8 cellular contexts compared by ENCODE assay signal in the genomic region with DNA sequence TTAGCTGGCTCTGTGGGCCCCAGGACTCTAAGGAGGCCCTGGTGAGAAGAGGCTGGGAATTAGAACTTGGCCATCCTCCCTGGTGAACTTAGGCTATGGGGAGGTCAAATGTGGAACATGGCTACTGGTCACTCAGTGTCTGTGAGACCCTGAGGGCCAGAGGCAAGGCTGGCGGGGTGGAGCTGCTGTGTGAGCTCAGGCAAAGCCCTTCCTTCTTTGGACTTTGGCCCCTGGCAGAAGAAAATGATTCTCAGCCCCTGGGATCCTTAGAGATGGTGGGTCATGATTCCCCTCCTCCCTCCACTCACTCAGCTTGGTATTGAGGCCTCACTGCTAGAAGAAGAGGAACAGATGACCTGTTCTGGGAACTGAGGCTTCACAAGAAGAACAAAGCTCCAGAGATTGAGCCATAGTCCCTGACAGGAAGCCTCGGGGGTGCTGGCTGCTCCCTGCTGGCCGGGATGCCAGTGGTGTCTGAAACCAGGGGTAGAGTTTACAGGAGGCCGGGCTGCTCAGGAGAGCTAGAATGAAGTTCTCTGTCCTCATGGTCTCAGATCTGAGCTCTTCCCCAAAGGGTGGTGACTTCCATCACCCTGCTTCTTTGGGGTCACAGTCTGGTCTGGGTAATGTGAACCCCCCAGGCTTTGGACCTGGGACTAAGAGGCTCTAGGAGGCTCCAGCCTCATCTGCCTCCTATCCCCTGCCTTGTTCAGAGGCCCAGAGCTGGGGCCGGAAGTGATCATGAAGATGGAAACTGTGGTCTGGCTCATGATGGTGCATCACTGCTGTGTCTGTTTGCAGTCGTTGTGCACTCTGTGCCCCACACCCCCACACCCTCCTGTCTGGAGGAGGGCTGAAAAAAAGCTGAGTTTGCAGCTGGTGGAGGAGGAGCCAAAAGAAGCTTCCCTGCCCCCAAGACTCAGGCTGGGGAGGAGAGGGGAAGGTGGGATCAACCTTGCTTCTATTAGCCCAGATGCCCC. TPM values are rescaled to one million over a fixed set of nuclear protein-coding genes. Genes with fewer than 3 reads are reported as not detected.
DNase-seq lines count a peak whose midpoint lies in the region; ATAC-seq, FAIRE-seq and TF ChIP-seq lines count a peak whose summit lies in the region.

No MANE protein-coding gene starts in this region.

- H3K36me3 ChIP-seq in K562 (ENCODE audit: control insufficient read depth, insufficient read depth, low read length) = peaks cover 26% of the 10 kb centered on the region; the same call in 2 of the 3 replicates

- 43% methylated on average over 6 of the region's 6 CpGs for WGBS in K562 (ENCODE audit: insufficient coverage, low coverage, missing lambda C conversion rate)

- TF ChIP-seq CTCF in K562 (IDR thresholded peaks at IDR 0.05 in 2 of 3, conservative IDR thresholded peaks at IDR 0.05 in 1 of 3; ENCODE audit: insufficient read depth in 2 of 3, low read depth in 1 of 3, low read length in 3 of 3) = 0 out of 6 replicates have a peak, but pooled peaks of 1 of the 3 experiments have one; percentile 12

- no peaks in the 10 kb centered on the region for H3K27me3 ChIP-seq in K562 (ENCODE audit: control insufficient read depth in 2 of 2, insufficient read depth in 2 of 2, low read length in 2 of 2)

- peak; percentile 35 for ATAC-seq in GM18907 (IDR thresholded peaks at IDR 0.05; ENCODE audit: unreplicated experiment)
- ATAC-seq in HG03175 (IDR thresholded peaks at IDR 0.05; ENCODE audit: unreplicated experiment) = peak; percentile 59
- ATAC-seq in K562 = no peak
- peak; percentile 34 for ATAC-seq in left colon

- peaks cover 6% of the 10 kb centered on the region for H3K9me1 ChIP-seq in K562 (ENCODE audit: control insufficient read depth, insufficient read depth, low read length)

- peak; percentile 78 for FAIRE-seq in K562 (lab: Jason Lieb, UNC)

- peaks cover 59 to 73% of the 10 kb centered on the region in 2 experiments for H3K4me1 ChIP-seq in K562 (replicated peaks in 1 of 2; ENCODE audit: control insufficient read depth in 2 of 2, insufficient read depth in 2 of 2, low read length in 2 of 2)

- TF ChIP-seq RAD21 in K562 (CRISPR knock-in tag; conservative IDR thresholded peaks at IDR 0.05 in 1 of 2, IDR thresholded peaks at IDR 0.05 in 1 of 2) = no peak; a peak in 1 of 4 replicates

- peaks cover 14% of the 10 kb centered on the region; the same call in 1 of the 3 replicates for H3K79me2 ChIP-seq in K562 (ENCODE audit: control insufficient read depth, insufficient read depth, low read length)

- TF ChIP-seq POLR2A in K562 (conservative IDR thresholded peaks at IDR 0.05) = 0 out of 2 replicates have a peak, but pooled peaks have one; percentile 36

- peak overlapping the region; percentile 30 for H3K4me3 ChIP-seq in K562

- H3K9me3 ChIP-seq in K562 (replicated peaks; ENCODE audit: control insufficient read depth, insufficient read depth, low read depth, low read length) = no peaks in the 10 kb centered on the region

- H3K9ac ChIP-seq in K562 (ENCODE audit: insufficient read depth in 1 of 2, low read depth in 2 of 2, low read length in 2 of 2) = peak overlapping the region; percentile 86 to 92

- intact Hi-C loops in K562 (cut with micrococcal nuclease) = loop anchor here (10.0 kb wide), 1 partner anchor 174 kb away; no protein-coding TSS in a partner anchor
- intact Hi-C loops in left colon (cut with DNase I, micrococcal nuclease) = no loop called here

- no peaks in the 10 kb centered on the region for H4K20me1 ChIP-seq in K562 (replicated peaks; ENCODE audit: control insufficient read depth, insufficient read depth, low read length)

- in situ Hi-C loops in K562 (cut with MboI) = loop anchor here (10.0 kb wide), 1 partner anchor 686 kb away; a partner anchor contains a TSS

- TSS peak; percentile 0 for BruUV-seq in K562 (replicated peaks; lab: Mats Ljungman, UMichigan)

- TF ChIP-seq EP300 in K562 (IDR thresholded peaks at IDR 0.05; ENCODE audit: low read length) = no peak; the same call in 1 of the 2 replicates

- H3K4me2 ChIP-seq in K562 (ENCODE audit: insufficient read depth, low read length) = peak overlapping the region; percentile 80

- peak overlapping the region; percentile 96 for H2AFZ ChIP-seq in K562 (ENCODE audit: low read depth, low read length)

- peak; percentile 88 for DNase-seq in T-helper 22 cell (ENCODE audit: low read depth)
- DNase-seq in K562 (ENCODE audit: extremely low read depth in 1 of 4, low spot score in 3 of 4) = peak in 3 of 4 experiments; percentile 36 to 72 (median 56)
- peak; percentile 68 to 72 for DNase-seq in left colon
- DNase-seq in stimulated activated CD4-positive, alpha-beta T cell treated with anti-CD3 and anti-CD28 coated beads, Interleukin-4, amount 100 ng/mL, for 48 hours (ENCODE audit: low read depth in 2 of 2) = peak; percentile 75 to 88
- DNase-seq in DMS79 treated with DMSO at 0.1 percent for 48 hours (lab: John Stamatoyannopoulos, UW) = no peak
- no peak for DNase-seq in NCI-H1694 treated with DMSO at 0.1 percent for 48 hours (lab: John Stamatoyannopoulos, UW)

- POLR2A ChIA-PET in K562 (lab: Yijun Ruan, JAX) = interaction anchor here (0.6 to 16.9 kb wide), 20 partner anchors 9 to 534 kb away, joined by 3 to 594 read pairs (median 5); a partner anchor contains a TSS

- CTCF ChIA-PET in K562 (lab: Yijun Ruan, JAX; ENCODE audit: low intra/inter-chr PET ratio) = no interaction called here

- peak overlapping the region; percentile 100 for H3K27ac ChIP-seq in K562 (ENCODE audit: extremely low read depth, low read depth, low read length)

RNA-seq across cellular contexts. Expression of a gene that starts 0.9 kb away (rescaled TPM):
- total RNA-seq in K562 (2011; cell fraction: chromatin; rRNA removed; ENCODE audit: low replicate concordance) = 7.6 and 19.8 TPM in 2 replicates
- 8.9 and 14.7 TPM in 2 replicates for total RNA-seq in K562 (2011; cell fraction: nucleolus; rRNA removed)
- total RNA-seq in K562 (2011; cell fraction: nucleoplasm; rRNA removed) = 8.6 and 18.8 TPM in 2 replicates
- 0.73 and 1.5 TPM in 2 replicates for total RNA-seq in K562 (2014; rRNA removed)
- total RNA-seq in K562 (2014; rRNA removed; fragmentation: Illumina TruSeq; extraction: Trizol) = 0.32 and 0.76 TPM in 2 replicates
- 0.41 and 0.72 TPM in 2 replicates for total RNA-seq in K562 (2015; rRNA removed; fragmentation: Illumina TruSeq; extraction: Trizol)
- total RNA-seq in K562 (2021) = 1.7 and 2.0 TPM in 2 replicates
- polyA plus RNA-seq in K562 (2011; rRNA removed) = 1.4 and 1.5 TPM in 2 replicates
- polyA plus RNA-seq in K562 (2011; cell fraction: cytosol; rRNA removed) = 0.86 and 1.3 TPM in 2 replicates
- polyA plus RNA-seq in K562 (2011; cell fraction: nucleus; rRNA removed) = 5.9 and 14.9 TPM in 2 replicates
- 1.6 and 2.0 TPM in 2 replicates for polyA plus RNA-seq in K562 (2012)
- 0.95 and 1.4 TPM in 2 replicates for polyA plus RNA-seq in K562 (2014; fragmentation: Illumina TruSeq; extraction: Trizol)
- under 1 TPM; 0.22 to 0.38 TPM for polyA plus RNA-seq in K562 (2014; fragmentation: Nextera tagmentation; extraction: Ambion mirVana)
- 1.8 and 1.9 TPM in 2 replicates for polyA plus RNA-seq in K562 (2014; rRNA removed)
- polyA minus RNA-seq in K562 (2011; rRNA and poly(A)+ RNA removed) = 0.75 and 1.1 TPM in 2 replicates
- 1.8 TPM in 1 of 2 replicates, not detected in the other for polyA minus RNA-seq in K562 (2011; cell fraction: cytosol; rRNA and poly(A)+ RNA removed)
- polyA minus RNA-seq in K562 (2011; cell fraction: nucleus; rRNA and poly(A)+ RNA removed) = 4.9 and 5.0 TPM in 2 replicates
- total RNA-seq in left colon = 1 to 10 TPM; 2.4 to 2.9 TPM

RNA-seq across cellular contexts. Expression of a gene that starts 2.1 kb away (rescaled TPM):
- total RNA-seq in K562 (2011; cell fraction: chromatin; rRNA removed; ENCODE audit: low replicate concordance) = not detected in 2 replicates
- total RNA-seq in K562 (2011; cell fraction: nucleolus; rRNA removed) = 0.83 and 2.2 TPM in 2 replicates
- total RNA-seq in K562 (2011; cell fraction: nucleoplasm; rRNA removed) = 0.59 TPM in 1 of 2 replicates, not detected in the other
- 0.73 TPM in 1 of 2 replicates, not detected in the other for total RNA-seq in K562 (2014; rRNA removed)
- not detected in 2 replicates for total RNA-seq in K562 (2014; rRNA removed; fragmentation: Illumina TruSeq; extraction: Trizol)
- total RNA-seq in K562 (2015; rRNA removed; fragmentation: Illumina TruSeq; extraction: Trizol) = not detected in 2 replicates
- total RNA-seq in K562 (2021) = 0.29 TPM in 1 of 2 replicates, not detected in the other
- polyA plus RNA-seq in K562 (2011; rRNA removed) = 0.11 TPM in 1 of 2 replicates, not detected in the other
- polyA plus RNA-seq in K562 (2011; cell fraction: cytosol; rRNA removed) = 0.13 TPM in 1 of 2 replicates, not detected in the other
- 0.38 and 0.57 TPM in 2 replicates for polyA plus RNA-seq in K562 (2011; cell fraction: nucleus; rRNA removed)
- 0.10 and 0.18 TPM in 2 replicates for polyA plus RNA-seq in K562 (2012)
- polyA plus RNA-seq in K562 (2014; fragmentation: Illumina TruSeq; extraction: Trizol) = not detected in 2 replicates
- polyA plus RNA-seq in K562 (2014; fragmentation: Nextera tagmentation; extraction: Ambion mirVana) = not detected
- polyA plus RNA-seq in K562 (2014; rRNA removed) = not detected in 2 replicates
- polyA minus RNA-seq in K562 (2011; rRNA and poly(A)+ RNA removed) = not detected in 2 replicates
- polyA minus RNA-seq in K562 (2011; cell fraction: cytosol; rRNA and poly(A)+ RNA removed) = not detected in 2 replicates
- 0.44 and 0.54 TPM in 2 replicates for polyA minus RNA-seq in K562 (2011; cell fraction: nucleus; rRNA and poly(A)+ RNA removed)
- under 1 TPM; 0.40 to 0.47 TPM for total RNA-seq in left colon

RNA-seq across cellular contexts. Expression of a gene that starts 9.1 kb away (rescaled TPM):
- 66.7 and 212 TPM in 2 replicates for total RNA-seq in K562 (2011; cell fraction: chromatin; rRNA removed; ENCODE audit: low replicate concordance)
- total RNA-seq in K562 (2011; cell fraction: nucleolus; rRNA removed) = 133 and 170 TPM in 2 replicates
- 70.2 and 84.7 TPM in 2 replicates for total RNA-seq in K562 (2011; cell fraction: nucleoplasm; rRNA removed)
- total RNA-seq in K562 (2014; rRNA removed) = 15.3 and 17.4 TPM in 2 replicates
- total RNA-seq in K562 (2014; rRNA removed; fragmentation: Illumina TruSeq; extraction: Trizol) = 5.2 and 6.6 TPM in 2 replicates
- 5.8 and 7.7 TPM in 2 replicates for total RNA-seq in K562 (2015; rRNA removed; fragmentation: Illumina TruSeq; extraction: Trizol)
- total RNA-seq in K562 (2021) = 17.9 and 19.3 TPM in 2 replicates
- polyA plus RNA-seq in K562 (2011; rRNA removed) = 11.0 and 15.5 TPM in 2 replicates
- 14.0 and 19.5 TPM in 2 replicates for polyA plus RNA-seq in K562 (2011; cell fraction: cytosol; rRNA removed)
- 73.9 and 132 TPM in 2 replicates for polyA plus RNA-seq in K562 (2011; cell fraction: nucleus; rRNA removed)
- polyA plus RNA-seq in K562 (2012) = 10.1 and 18.5 TPM in 2 replicates
- polyA plus RNA-seq in K562 (2014; fragmentation: Illumina TruSeq; extraction: Trizol) = 12.2 and 14.0 TPM in 2 replicates
- 1 to 10 TPM in 1 of 2 experiments, under 1 TPM in 1; 0.52 to 1.9 TPM for polyA plus RNA-seq in K562 (2014; fragmentation: Nextera tagmentation; extraction: Ambion mirVana)
- polyA plus RNA-seq in K562 (2014; rRNA removed) = 22.7 and 24.2 TPM in 2 replicates
- 5.5 and 7.4 TPM in 2 replicates for polyA minus RNA-seq in K562 (2011; rRNA and poly(A)+ RNA removed)
- polyA minus RNA-seq in K562 (2011; cell fraction: cytosol; rRNA and poly(A)+ RNA removed) = 7.5 and 8.9 TPM in 2 replicates
- polyA minus RNA-seq in K562 (2011; cell fraction: nucleus; rRNA and poly(A)+ RNA removed) = 34.8 and 42.1 TPM in 2 replicates
- 10 to 100 TPM in 1 of 2 donors, 1 to 10 TPM in 1; 8.1 to 10.4 TPM for total RNA-seq in left colon

RNA-seq across cellular contexts. Expression of a gene that starts 21.3 kb away (rescaled TPM):
- 0.23 TPM in 1 of 2 replicates, not detected in the other for total RNA-seq in K562 (2011; cell fraction: chromatin; rRNA removed; ENCODE audit: low replicate concordance)
- total RNA-seq in K562 (2011; cell fraction: nucleolus; rRNA removed) = not detected in 2 replicates
- total RNA-seq in K562 (2011; cell fraction: nucleoplasm; rRNA removed) = 0.38 TPM in 1 of 2 replicates, not detected in the other
- total RNA-seq in K562 (2014; rRNA removed) = not detected in 2 replicates
- total RNA-seq in K562 (2014; rRNA removed; fragmentation: Illumina TruSeq; extraction: Trizol) = not detected in 2 replicates
- total RNA-seq in K562 (2015; rRNA removed; fragmentation: Illumina TruSeq; extraction: Trizol) = not detected in 2 replicates
- total RNA-seq in K562 (2021) = not detected in 2 replicates
- 0.05 and 0.07 TPM in 2 replicates for polyA plus RNA-seq in K562 (2011; rRNA removed)
- polyA plus RNA-seq in K562 (2011; cell fraction: cytosol; rRNA removed) = 0.07 and 0.13 TPM in 2 replicates
- polyA plus RNA-seq in K562 (2011; cell fraction: nucleus; rRNA removed) = 0.24 and 0.60 TPM in 2 replicates
- polyA plus RNA-seq in K562 (2012) = 0.04 and 0.06 TPM in 2 replicates
- not detected in 2 replicates for polyA plus RNA-seq in K562 (2014; fragmentation: Illumina TruSeq; extraction: Trizol)
- not detected for polyA plus RNA-seq in K562 (2014; fragmentation: Nextera tagmentation; extraction: Ambion mirVana)
- polyA plus RNA-seq in K562 (2014; rRNA removed) = 0.11 TPM in 1 of 2 replicates, not detected in the other
- polyA minus RNA-seq in K562 (2011; rRNA and poly(A)+ RNA removed) = not detected in 2 replicates
- polyA minus RNA-seq in K562 (2011; cell fraction: cytosol; rRNA and poly(A)+ RNA removed) = not detected in 2 replicates
- not detected in 2 replicates for polyA minus RNA-seq in K562 (2011; cell fraction: nucleus; rRNA and poly(A)+ RNA removed)
- 100 to 1,000 TPM; 113 to 120 TPM for total RNA-seq in left colon

RNA-seq across cellular contexts. Expression of a gene that starts 33.8 kb away (rescaled TPM):
- 1.5 and 3.4 TPM in 2 replicates for total RNA-seq in K562 (2011; cell fraction: chromatin; rRNA removed; ENCODE audit: low replicate concordance)
- total RNA-seq in K562 (2011; cell fraction: nucleolus; rRNA removed) = 1.3 and 1.8 TPM in 2 replicates
- total RNA-seq in K562 (2011; cell fraction: nucleoplasm; rRNA removed) = 1.6 and 2.1 TPM in 2 replicates
- total RNA-seq in K562 (2014; rRNA removed) (0.16 TPM in 1 of 2 replicates, not detected in the other), K562 (2014; rRNA removed; fragmentation: Illumina TruSeq; extraction: Trizol) (16.8 and 20.5 TPM in 2 replicates), K562 (2015; rRNA removed; fragmentation: Illumina TruSeq; extraction: Trizol) (21.5 and 27.3 TPM in 2 replicates), K562 (2021) (3.0 TPM in 2 replicates), left colon (under 1 TPM; 0.34 to 0.47 TPM)
- polyA plus RNA-seq in K562 (2011; rRNA removed) (0.25 and 0.51 TPM in 2 replicates), K562 (2014; fragmentation: Illumina TruSeq; extraction: Trizol) (0.33 and 0.35 TPM in 2 replicates), K562 (2014; fragmentation: Nextera tagmentation; extraction: Ambion mirVana) (under 1 TPM; 0.15 to 0.25 TPM), K562 (2014; rRNA removed) (0.39 and 0.64 TPM in 2 replicates)
- polyA plus RNA-seq in K562 (2011; cell fraction: cytosol; rRNA removed) = 0.37 and 0.43 TPM in 2 replicates
- polyA plus RNA-seq in K562 (2011; cell fraction: nucleus; rRNA removed) = 2.4 and 3.4 TPM in 2 replicates
- 0.40 and 0.87 TPM in 2 replicates for polyA plus RNA-seq in K562 (2012)
- 0.14 and 0.21 TPM in 2 replicates for polyA minus RNA-seq in K562 (2011; rRNA and poly(A)+ RNA removed)
- 1.6 and 6.8 TPM in 2 replicates for polyA minus RNA-seq in K562 (2011; cell fraction: cytosol; rRNA and poly(A)+ RNA removed)
- 0.54 and 1.4 TPM in 2 replicates for polyA minus RNA-seq in K562 (2011; cell fraction: nucleus; rRNA and poly(A)+ RNA removed)

Comparison
In these comparisons a context has a peak if more than half of its experiments do, and no peak if none do; other contexts are left out.
1. DNase-seq: peak in T-helper 22 cell (single experiment), K562 (3 of 4), left colon (2 of 2) and stimulated activated CD4-positive, alpha-beta T cell treated with anti-CD3 and anti-CD28 coated beads, Interleukin-4, amount 100 ng/mL, for 48 hours (2 of 2); none in DMS79 treated with DMSO at 0.1 percent for 48 hours (single experiment) and NCI-H1694 treated with DMSO at 0.1 percent for 48 hours (single experiment).